Comparison of ENCODE assay signal across 8 cellular contexts in genomic region chr15:44682809-44683682, GRCh38. TPM values are rescaled to one million over a fixed set of nuclear protein-coding genes. Genes with fewer than 3 reads are reported as not detected.
DNase-seq lines count a peak whose midpoint lies in the region; ATAC-seq, FAIRE-seq and TF ChIP-seq lines count a peak whose summit lies in the region.
"Not testable (repeated sequence)": the region's sequence is repeated elsewhere in the genome, so short reads cannot be mapped to it uniquely, and the experiment has no call there.

No MANE protein-coding gene starts in this region.

- RAD21 ChIA-PET in GM12878 (lab: Charles Lee; ENCODE audit: unreplicated experiment) = interaction anchor here (1.2 to 4.7 kb wide), 8 partner anchors 11 to 54 kb away, joined by 3 to 69 read pairs (median 8); partner anchors contain the start of genes B2M, PATL2, SPG11 and TRIM69

- peaks cover 16% of the 10 kb centered on the region for H3K9me3 Mint-ChIP-seq in activated CD8-positive, alpha-beta T cell treated with anti-CD3 and anti-CD28 coated beads for 36 hours
- H3K9me3 Mint-ChIP-seq in stimulated activated memory B cell treated with anti-CD40 and anti-IgM and Interleukin-4, amounts not matched to agents 10 μg/mL and 1 μg/mL and 100 μg/mL, for 72 hours = peaks cover 19% of the 10 kb centered on the region

- H3K9me2 ChIP-seq in PC-9 (ENCODE audit: insufficient read depth) = not testable (repeated sequence)

- CTCF ChIA-PET in PC-9 (lab: Charles Lee) = not testable (repeated sequence)
- CTCF ChIA-PET in activated CD8-positive, alpha-beta T cell treated with anti-CD3 and anti-CD28 coated beads for 36 hours (lab: Charles Lee) = interaction anchor here (1.0 to 3.0 kb wide), 8 partner anchors 9 to 98 kb away, joined by 3 to 12 read pairs (median 6); partner anchors contain the start of genes B2M, PATL2, SPG11 and TRIM69
- CTCF ChIA-PET in GM12878 (lab: Yijun Ruan, JAX) = interaction anchor here (1.1 to 5.1 kb wide), 7 partner anchors 8 to 138 kb away, joined by 3 to 60 read pairs (median 5); partner anchors contain the start of genes B2M, PATL2 and SPG11

- 13% methylated on average over 8 of the region's 8 CpGs for WGBS in GM12878 (ENCODE audit: insufficient coverage, insufficient replicate concordance, low lambda C conversion rate, missing lambda C conversion rate)

- POLR2A ChIA-PET in PC-9 (lab: Charles Lee; ENCODE audit: unreplicated experiment) = interaction anchor here (0.7 kb wide), 3 partner anchors 23 to 960 kb away, joined by 3 to 10 read pairs (median 6); no protein-coding TSS in a partner anchor
- POLR2A ChIA-PET in activated CD8-positive, alpha-beta T cell treated with anti-CD3 and anti-CD28 coated beads for 36 hours (lab: Charles Lee) = interaction anchor here (0.7 to 39.8 kb wide), 6 partner anchors 9 to 39 kb away, joined by 3 to 1862 read pairs (median 6); partner anchors contain the start of genes B2M, PATL2, SPG11 and TRIM69
- POLR2A ChIA-PET in GM12878 (lab: Charles Lee) = interaction anchor here (0.8 to 5.9 kb wide), 10 partner anchors 9 to 54 kb away, joined by 3 to 60 read pairs (median 4); partner anchors contain the start of genes B2M, PATL2 and SPG11

- not testable (repeated sequence) for H3K4me3 ChIP-seq in NB4 (ENCODE audit: low read depth, low read length); retinal pigment epithelial cell (ENCODE audit: low read length)
- H3K4me3 ChIP-seq in PC-9 = peak overlapping the region; percentile 40; the same call in 1 of the 2 replicates
- peak overlapping the region; percentile 45; the same call in 1 of the 2 replicates for H3K4me3 ChIP-seq in GM12878
- peak overlapping the region; percentile 38; the same call in 1 of the 2 replicates for H3K4me3 ChIP-seq in iPS-20b (ENCODE audit: low read length)

- H4K20me1 ChIP-seq in PC-9 (ENCODE audit: insufficient read depth); GM12878 (ENCODE audit: control insufficient read depth, insufficient read depth): not testable (repeated sequence)

- peak overlapping the region; percentile 75 for H2AFZ ChIP-seq in PC-9
- H2AFZ ChIP-seq in GM12878 (ENCODE audit: control insufficient read depth, low read depth, low read length) = peak overlapping the region; percentile 77

- H3F3A ChIP-seq in PC-9 (ENCODE audit: insufficient read depth, low read depth) = not testable (repeated sequence)

- H3K27ac Mint-ChIP-seq in activated CD8-positive, alpha-beta T cell treated with anti-CD3 and anti-CD28 coated beads for 36 hours = peak overlapping the region; percentile 90
- H3K27ac Mint-ChIP-seq in stimulated activated memory B cell treated with anti-CD40 and anti-IgM and Interleukin-4, amounts not matched to agents 10 μg/mL and 1 μg/mL and 100 μg/mL, for 72 hours = peak overlapping the region; percentile 35

- not testable (repeated sequence) for TF ChIP-seq POLR2A in NB4 (IDR thresholded peaks at IDR 0.05; ENCODE audit: extremely low read depth, insufficient read length); GM12878 (IDR thresholded peaks at IDR 0.05; ENCODE audit: low read depth, low read length)

- H3K4me3 Mint-ChIP-seq in activated CD8-positive, alpha-beta T cell treated with anti-CD3 and anti-CD28 coated beads for 36 hours = peak overlapping the region; percentile 56
- H3K4me3 Mint-ChIP-seq in stimulated activated memory B cell treated with anti-CD40 and anti-IgM and Interleukin-4, amounts not matched to agents 10 μg/mL and 1 μg/mL and 100 μg/mL, for 72 hours = peak overlapping the region; percentile 53

- H3K9ac ChIP-seq in GM12878 (ENCODE audit: control insufficient read depth, insufficient read depth, low read length) (peak overlapping the region; percentile 45; the same call in 1 of the 2 replicates), iPS-20b (ENCODE audit: low read depth, low read length) (peak overlapping the region; percentile 30; the same call in 1 of the 2 replicates)

- TF ChIP-seq RAD21 in GM12878 (IDR thresholded peaks at IDR 0.05; ENCODE audit: insufficient read depth, low read depth, low read length) = not testable (repeated sequence)

- intact Hi-C loops in PC-9 (cut with micrococcal nuclease; ENCODE audit: unreplicated experiment); activated CD8-positive, alpha-beta T cell treated with anti-CD3 and anti-CD28 coated beads for 36 hours (cut with micrococcal nuclease): not testable (repeated sequence)
- intact Hi-C loops in GM12878 (cut with micrococcal nuclease; ENCODE audit: unreplicated experiment) = loop anchor here (2.0 kb wide), 1 partner anchor 18 kb away; no protein-coding TSS in a partner anchor

- H3K4me2 ChIP-seq in PC-9 = peak overlapping the region; percentile 81
- H3K4me2 ChIP-seq in GM12878 (ENCODE audit: control insufficient read depth, insufficient read depth) = peak overlapping the region; percentile 68

- H3K4me1 Mint-ChIP-seq in activated CD8-positive, alpha-beta T cell treated with anti-CD3 and anti-CD28 coated beads for 36 hours (ENCODE audit: low read depth) = peaks cover 76% of the 10 kb centered on the region
- H3K4me1 Mint-ChIP-seq in stimulated activated memory B cell treated with anti-CD40 and anti-IgM and Interleukin-4, amounts not matched to agents 10 μg/mL and 1 μg/mL and 100 μg/mL, for 72 hours = peaks cover 67% of the 10 kb centered on the region

- SMC1A ChIA-PET in GM12878 (lab: Charles Lee; ENCODE audit: uncharacterized antibody, unreplicated experiment) = interaction anchor here (0.6 to 5.0 kb wide), 15 partner anchors 11 to 115 kb away, joined by 3 to 73 read pairs (median 6); partner anchors contain the start of genes B2M, PATL2, SPG11 and TRIM69

- H3K9me3 ChIP-seq in PC-9 (ENCODE audit: insufficient read depth, low read depth); GM12878 (replicated peaks; ENCODE audit: control insufficient read depth, insufficient read depth, low read length); iPS-20b (ENCODE audit: insufficient read depth, low read depth, low read length): not testable (repeated sequence)

- not testable (repeated sequence) for H3K27me3 ChIP-seq in PC-9 (ENCODE audit: insufficient read depth, low read depth); GM12878 (replicated peaks in 1 of 2; ENCODE audit: control insufficient read depth in 2 of 2, insufficient read depth in 2 of 2, low read length in 1 of 2); iPS-20b (ENCODE audit: insufficient read depth, low read length)

- H3K4me1 ChIP-seq in PC-9 (replicated peaks; ENCODE audit: insufficient read depth) = peaks cover 20% of the 10 kb centered on the region
- peaks cover 19% of the 10 kb centered on the region for H3K4me1 ChIP-seq in GM12878 (ENCODE audit: control insufficient read depth, insufficient read depth, low read length)
- H3K4me1 ChIP-seq in iPS-20b (ENCODE audit: insufficient read depth, low read length) = not testable (repeated sequence)

- not testable (repeated sequence) for H3K36me3 ChIP-seq in PC-9 (ENCODE audit: low read depth); GM12878 (ENCODE audit: control insufficient read depth in 2 of 2, insufficient read depth in 2 of 2, low read length in 1 of 2); iPS-20b (ENCODE audit: insufficient read depth, low read depth, low read length)

- not testable (repeated sequence) for H3K27me3 Mint-ChIP-seq in activated CD8-positive, alpha-beta T cell treated with anti-CD3 and anti-CD28 coated beads for 36 hours; stimulated activated memory B cell treated with anti-CD40 and anti-IgM and Interleukin-4, amounts not matched to agents 10 μg/mL and 1 μg/mL and 100 μg/mL, for 72 hours

- in situ Hi-C loops in GM12878 (cut with MboI) = not testable (repeated sequence)

- TF ChIP-seq CTCF in NB4 (IDR thresholded peaks at IDR 0.05; ENCODE audit: low read depth, low read length); PC-9 (conservative IDR thresholded peaks at IDR 0.05); activated CD8-positive, alpha-beta T cell treated with anti-CD3 and anti-CD28 coated beads for 36 hours (IDR thresholded peaks at IDR 0.05); GM12878 (IDR thresholded peaks at IDR 0.05 in 2 of 3, conservative IDR thresholded peaks at IDR 0.05 in 1 of 3; ENCODE audit: control insufficient read depth in 2 of 3, extremely low read depth in 1 of 3, insufficient read depth in 1 of 3, low read depth in 3 of 3, low read length in 3 of 3); retinal pigment epithelial cell (conservative IDR thresholded peaks at IDR 0.05; ENCODE audit: low read depth, low read length): not testable (repeated sequence)

- peaks cover 16% of the 10 kb centered on the region for H3K36me3 Mint-ChIP-seq in activated CD8-positive, alpha-beta T cell treated with anti-CD3 and anti-CD28 coated beads for 36 hours (ENCODE audit: low read depth)
- peaks cover 57% of the 10 kb centered on the region for H3K36me3 Mint-ChIP-seq in stimulated activated memory B cell treated with anti-CD40 and anti-IgM and Interleukin-4, amounts not matched to agents 10 μg/mL and 1 μg/mL and 100 μg/mL, for 72 hours

- TF ChIP-seq EP300 in GM12878 (IDR thresholded peaks at IDR 0.05; ENCODE audit: borderline replicate concordance in 1 of 2, control insufficient read depth in 1 of 2, low read depth in 2 of 2, low read length in 2 of 2) = not testable (repeated sequence)

- not testable (repeated sequence) for H3K79me2 ChIP-seq in PC-9 (ENCODE audit: low read depth); GM12878 (ENCODE audit: control insufficient read depth, insufficient read depth, low read length)

- peak; percentile 71 for ATAC-seq in activated CD8-positive, alpha-beta T cell treated with anti-CD3 and anti-CD28 coated beads for 36 hours
- ATAC-seq in GM12878 = peak; percentile 82
- ATAC-seq in stimulated activated memory B cell treated with anti-CD40 and anti-IgM and Interleukin-4, amounts not matched to agents 10 μg/mL and 1 μg/mL and 100 μg/mL, for 72 hours = peak; percentile 56

- not testable (repeated sequence) for FAIRE-seq in GM12878 (lab: Jason Lieb, UNC)

- H3K27ac ChIP-seq in PC-9 (peak overlapping the region; percentile 47; the same call in 1 of the 2 replicates), GM12878 (ENCODE audit: control insufficient read depth, insufficient read depth) (peak overlapping the region; percentile 70), iPS-20b (ENCODE audit: low read length) (peak overlapping the region; percentile 63)

- peak; percentile 87 for DNase-seq in DMS53 (lab: John Stamatoyannopoulos, UW)
- peak; percentile 68 for DNase-seq in NB4 (ENCODE audit: low read depth)
- DNase-seq in PC-9 = peak; percentile 76 to 78
- DNase-seq in activated CD8-positive, alpha-beta T cell treated with anti-CD3 and anti-CD28 coated beads for 36 hours = peak; percentile 95
- DNase-seq in GM12878 (ENCODE audit: low read depth, low spot score) = peak; percentile 41
- DNase-seq in retinal pigment epithelial cell (ENCODE audit: low read depth) = peak; percentile 14

- BruUV-seq in PC-9 (replicated peaks; lab: Mats Ljungman, UMichigan); GM12878 (replicated peaks; lab: Mats Ljungman, UMichigan): not testable (repeated sequence)

RNA-seq across cellular contexts. Expression of gene SPG11, which starts 19.6 kb away (rescaled TPM):
- total RNA-seq in PC-9 (2021) = 63.2 and 64.2 TPM in 2 replicates
- total RNA-seq in activated CD8-positive, alpha-beta T cell treated with anti-CD3 and anti-CD28 coated beads for 36 hours = 10 to 100 TPM; 68.6 to 71.5 TPM
- total RNA-seq in GM12878 (2013; cell fraction: nucleolus; rRNA removed) = 375 and 390 TPM in 2 replicates
- 61.2 and 65.6 TPM in 2 replicates for total RNA-seq in GM12878 (2014; rRNA removed)
- total RNA-seq in GM12878 (2014; rRNA removed; fragmentation: Illumina TruSeq; extraction: Trizol) = 57.2 and 62.1 TPM in 2 replicates
- total RNA-seq in GM12878 (2021) = 59.2 and 59.3 TPM in 2 replicates
- polyA plus RNA-seq in GM12878 (2011; ENCODE audit: low read depth) = 25.8 TPM
- 78.0 and 85.1 TPM in 2 replicates for polyA plus RNA-seq in GM12878 (2011; rRNA removed)
- polyA plus RNA-seq in GM12878 (2011; cell fraction: cytosol; rRNA removed) = 84.0 and 93.3 TPM in 2 replicates
- polyA plus RNA-seq in GM12878 (2011; cell fraction: nucleus; rRNA removed) = 99.7 and 125 TPM in 2 replicates
- 41.8 and 52.2 TPM in 2 replicates for polyA plus RNA-seq in GM12878 (2012)
- 48.2 and 51.5 TPM in 2 replicates for polyA plus RNA-seq in GM12878 (2014; fragmentation: Illumina TruSeq; extraction: Trizol)
- polyA plus RNA-seq in GM12878 (2014; fragmentation: Nextera tagmentation; extraction: Ambion mirVana) = 10 to 100 TPM; 22.1 to 23.6 TPM
- 39.9 and 46.2 TPM in 2 replicates for polyA plus RNA-seq in GM12878 (2014; rRNA removed)
- polyA plus RNA-seq in GM12878 (2016; fragmentation: Nextera tagmentation; extraction: Ambion mirVana) = 10 to 100 TPM; 34.3 to 41.7 TPM
- polyA minus RNA-seq in GM12878 (2011; rRNA and poly(A)+ RNA removed) = 143 and 157 TPM in 2 replicates
- polyA minus RNA-seq in GM12878 (2011; cell fraction: cytosol; rRNA and poly(A)+ RNA removed) = 38.9 and 54.1 TPM in 2 replicates
- 68.2 and 117 TPM in 2 replicates for polyA minus RNA-seq in GM12878 (2011; cell fraction: nucleus; rRNA and poly(A)+ RNA removed)

RNA-seq across cellular contexts. Expression of gene PATL2, which starts 28.1 kb away (rescaled TPM):
- total RNA-seq in PC-9 (2021) = 0.61 and 2.0 TPM in 2 replicates
- total RNA-seq in activated CD8-positive, alpha-beta T cell treated with anti-CD3 and anti-CD28 coated beads for 36 hours = 10 to 100 TPM; 16.1 to 17.8 TPM
- total RNA-seq in GM12878 (2013; cell fraction: nucleolus; rRNA removed) = 27.2 and 29.4 TPM in 2 replicates
- 11.0 and 11.5 TPM in 2 replicates for total RNA-seq in GM12878 (2014; rRNA removed)
- 12.5 and 13.1 TPM in 2 replicates for total RNA-seq in GM12878 (2014; rRNA removed; fragmentation: Illumina TruSeq; extraction: Trizol)
- 10.7 and 11.5 TPM in 2 replicates for total RNA-seq in GM12878 (2021)
- polyA plus RNA-seq in GM12878 (2011; ENCODE audit: low read depth) = 14.7 TPM
- polyA plus RNA-seq in GM12878 (2011; rRNA removed) = 13.5 and 14.8 TPM in 2 replicates
- polyA plus RNA-seq in GM12878 (2011; cell fraction: cytosol; rRNA removed) = 11.4 and 11.8 TPM in 2 replicates
- polyA plus RNA-seq in GM12878 (2011; cell fraction: nucleus; rRNA removed) = 47.9 and 62.2 TPM in 2 replicates
- 16.2 and 17.7 TPM in 2 replicates for polyA plus RNA-seq in GM12878 (2012)
- polyA plus RNA-seq in GM12878 (2014; fragmentation: Illumina TruSeq; extraction: Trizol) = 11.9 and 14.8 TPM in 2 replicates
- 10 to 100 TPM; 12.4 TPM for polyA plus RNA-seq in GM12878 (2014; fragmentation: Nextera tagmentation; extraction: Ambion mirVana)
- polyA plus RNA-seq in GM12878 (2014; rRNA removed) = 16.2 and 19.3 TPM in 2 replicates
- 1 to 10 TPM; 4.2 to 7.3 TPM for polyA plus RNA-seq in GM12878 (2016; fragmentation: Nextera tagmentation; extraction: Ambion mirVana)
- polyA minus RNA-seq in GM12878 (2011; rRNA and poly(A)+ RNA removed) = 6.1 and 8.7 TPM in 2 replicates
- 2.1 and 6.7 TPM in 2 replicates for polyA minus RNA-seq in GM12878 (2011; cell fraction: cytosol; rRNA and poly(A)+ RNA removed)
- polyA minus RNA-seq in GM12878 (2011; cell fraction: nucleus; rRNA and poly(A)+ RNA removed) = 10.9 and 15.6 TPM in 2 replicates

RNA-seq across cellular contexts. Expression of gene B2M, which starts 28.3 kb away (rescaled TPM):
- total RNA-seq in PC-9 (2021) (606 and 685 TPM in 2 replicates), GM12878 (2014; rRNA removed) (4,481 and 5,701 TPM in 2 replicates), GM12878 (2014; rRNA removed; fragmentation: Illumina TruSeq; extraction: Trizol) (5,217 and 5,589 TPM in 2 replicates), GM12878 (2021) (2,901 and 3,170 TPM in 2 replicates)
- total RNA-seq in activated CD8-positive, alpha-beta T cell treated with anti-CD3 and anti-CD28 coated beads for 36 hours = 1,000 to 10,000 TPM; 4,476 to 4,587 TPM
- 6,462 and 7,066 TPM in 2 replicates for total RNA-seq in GM12878 (2013; cell fraction: nucleolus; rRNA removed)
- 6,007 TPM for polyA plus RNA-seq in GM12878 (2011; ENCODE audit: low read depth)
- polyA plus RNA-seq in GM12878 (2011; rRNA removed) (12,663 and 17,808 TPM in 2 replicates), GM12878 (2014; fragmentation: Illumina TruSeq; extraction: Trizol) (11,414 and 13,691 TPM in 2 replicates), GM12878 (2014; fragmentation: Nextera tagmentation; extraction: Ambion mirVana) (over 10,000 TPM; 16,306 to 22,794 TPM), GM12878 (2014; rRNA removed) (4,868 and 5,894 TPM in 2 replicates), GM12878 (2016; fragmentation: Nextera tagmentation; extraction: Ambion mirVana) (1,000 to 10,000 TPM; 8,335 to 8,413 TPM)
- polyA plus RNA-seq in GM12878 (2011; cell fraction: cytosol; rRNA removed) = 7,019 and 28,739 TPM in 2 replicates
- 2,031 and 2,366 TPM in 2 replicates for polyA plus RNA-seq in GM12878 (2011; cell fraction: nucleus; rRNA removed)
- polyA plus RNA-seq in GM12878 (2012) = 6,970 and 7,434 TPM in 2 replicates
- 2,834 and 3,344 TPM in 2 replicates for polyA minus RNA-seq in GM12878 (2011; rRNA and poly(A)+ RNA removed)
- polyA minus RNA-seq in GM12878 (2011; cell fraction: cytosol; rRNA and poly(A)+ RNA removed) = 1,355 and 1,504 TPM in 2 replicates
- polyA minus RNA-seq in GM12878 (2011; cell fraction: nucleus; rRNA and poly(A)+ RNA removed) = 373 and 393 TPM in 2 replicates

RNA-seq across cellular contexts. Expression of gene TRIM69, which starts 53.3 kb away (rescaled TPM):
- total RNA-seq in PC-9 (2021) = 17.4 and 21.3 TPM in 2 replicates
- 10 to 100 TPM; 59.8 to 63.5 TPM for total RNA-seq in activated CD8-positive, alpha-beta T cell treated with anti-CD3 and anti-CD28 coated beads for 36 hours
- total RNA-seq in GM12878 (2013; cell fraction: nucleolus; rRNA removed) = 15.1 and 16.3 TPM in 2 replicates
- 29.5 and 35.0 TPM in 2 replicates for total RNA-seq in GM12878 (2014; rRNA removed)
- 38.7 and 43.6 TPM in 2 replicates for total RNA-seq in GM12878 (2014; rRNA removed; fragmentation: Illumina TruSeq; extraction: Trizol)
- 48.8 and 50.7 TPM in 2 replicates for total RNA-seq in GM12878 (2021)
- 28.8 TPM for polyA plus RNA-seq in GM12878 (2011; ENCODE audit: low read depth)
- polyA plus RNA-seq in GM12878 (2011; rRNA removed) = 52.7 and 73.6 TPM in 2 replicates
- polyA plus RNA-seq in GM12878 (2011; cell fraction: cytosol; rRNA removed) = 24.7 and 25.5 TPM in 2 replicates
- polyA plus RNA-seq in GM12878 (2011; cell fraction: nucleus; rRNA removed) = 17.8 and 22.2 TPM in 2 replicates
- polyA plus RNA-seq in GM12878 (2012) = 33.7 and 47.6 TPM in 2 replicates
- 46.8 and 57.8 TPM in 2 replicates for polyA plus RNA-seq in GM12878 (2014; fragmentation: Illumina TruSeq; extraction: Trizol)
- polyA plus RNA-seq in GM12878 (2014; fragmentation: Nextera tagmentation; extraction: Ambion mirVana) = 10 to 100 TPM; 11.2 to 20.4 TPM
- polyA plus RNA-seq in GM12878 (2014; rRNA removed) = 32.4 and 37.8 TPM in 2 replicates
- 10 to 100 TPM; 36.9 to 44.9 TPM for polyA plus RNA-seq in GM12878 (2016; fragmentation: Nextera tagmentation; extraction: Ambion mirVana)
- polyA minus RNA-seq in GM12878 (2011; rRNA and poly(A)+ RNA removed) = 42.7 and 56.3 TPM in 2 replicates
- polyA minus RNA-seq in GM12878 (2011; cell fraction: cytosol; rRNA and poly(A)+ RNA removed) = 16.0 and 18.2 TPM in 2 replicates
- 33.6 and 42.5 TPM in 2 replicates for polyA minus RNA-seq in GM12878 (2011; cell fraction: nucleus; rRNA and poly(A)+ RNA removed)

Comparison
In these comparisons a context has a peak if more than half of its experiments do, and no peak if none do; other contexts are left out.
1. DNase-seq: peak in every context shown above with its lines; median percentile 95 in activated CD8-positive, alpha-beta T cell treated with anti-CD3 and anti-CD28 coated beads for 36 hours; 87 in DMS53; 77 in PC-9; 68 in NB4; 41 in GM12878; 14 in retinal pigment epithelial cell.